Comparison of ENCODE assay signal across 1 cellular context in genomic region chr19:11776669-11777068, GRCh38. TPM values are rescaled to one million over a fixed set of nuclear protein-coding genes. Genes with fewer than 3 reads are reported as not detected.
"Had no signal": no experiment of that assay in that cellular context is flagged by ENCODE, and none has a peak within 500 bp of the region (broad histone marks: within the 10 kb centered on the region; RNA-seq: fewer than 3 reads in every experiment).

No MANE protein-coding gene starts in this region.

RNA-seq across cellular contexts. Expression of gene ZNF491, which starts 21.7 kb away (rescaled TPM):
- total RNA-seq: G401 had no signal
